ENCODE assay signal across 1 cellular context in the genomic region with DNA sequence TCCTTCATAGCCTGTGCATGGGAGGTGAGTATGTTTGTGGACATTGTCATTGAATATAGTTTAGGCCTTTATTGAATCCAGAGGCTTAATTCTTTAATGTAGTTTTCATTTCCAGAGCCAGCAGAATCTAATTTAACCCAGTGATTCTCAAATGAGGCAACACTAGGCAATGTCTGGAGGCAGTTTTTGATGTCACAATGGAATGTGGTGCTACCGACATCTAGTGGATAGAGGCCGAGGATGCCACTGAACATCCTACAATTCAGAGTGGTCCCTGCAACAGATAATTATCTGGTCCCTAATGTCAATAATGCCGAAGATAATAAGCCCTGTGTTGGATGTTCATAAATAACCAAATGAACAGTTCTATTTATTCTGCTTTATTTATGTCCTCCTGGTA.
TF ChIP-seq lines count a peak whose summit lies in the region.

No MANE protein-coding gene starts in this region.

TF ChIP-seq in GM23338, 12 proteins besides CTCF, POLR2A, EP300 and RAD21 (continued from another document):
- TF ChIP-seq EZH2 (IDR thresholded peaks at IDR 0.05; ENCODE audit: low read depth, unreplicated experiment) (no peak), ZNF462 (CRISPR knock-in tag; IDR thresholded peaks at IDR 0.05) (no peak)
TF ChIP-seq in GM23338: peak in this region for 0.
